12 cellular contexts compared by ENCODE assay signal in genomic region chr19:41893899-41894298, GRCh38. TPM values are rescaled to one million over a fixed set of nuclear protein-coding genes. Genes with fewer than 3 reads are reported as not detected.
DNase-seq lines count a peak whose midpoint lies in the region; ATAC-seq, FAIRE-seq and TF ChIP-seq lines count a peak whose summit lies in the region.
"Had no signal": no experiment of that assay in that cellular context is flagged by ENCODE, and none has a peak within 500 bp of the region (broad histone marks: within the 10 kb centered on the region; RNA-seq: fewer than 3 reads in every experiment).

No MANE protein-coding gene starts in this region.

- POLR2A ChIA-PET in PC-3 (lab: Charles Lee; ENCODE audit: unreplicated experiment) = no interaction called here

- no peak overlapping the region for H3K9ac ChIP-seq in PC-3 (ENCODE audit: low read length)

- no peaks in the 10 kb centered on the region for H3K27me3 ChIP-seq in cardiac muscle cell
- H3K27me3 ChIP-seq in PC-3 (ENCODE audit: low read length) = no peaks in the 10 kb centered on the region

- peaks cover under 1% of the 10 kb centered on the region; the same call in 1 of the 2 replicates for H3K79me2 ChIP-seq in PC-3 (ENCODE audit: low read length)

- no peaks in the 10 kb centered on the region for H3K9me3 ChIP-seq in cardiac muscle cell (ENCODE audit: low read depth)
- H3K9me3 ChIP-seq in PC-3 (ENCODE audit: low read length) = no peaks in the 10 kb centered on the region

- DNase-seq in cardiac muscle cell (ENCODE audit: low read depth in 1 of 2, low spot score in 1 of 2) (peak in 1 of 2 donors; percentile 34), left ventricle myocardium superior (no peak), PC-3 (no peak), chondrocyte (ENCODE audit: low spot score) (no peak), NCI-H1092 treated with DMSO at 0.1 percent for 48 hours (lab: John Stamatoyannopoulos, UW) (no peak), frontal cortex (ENCODE audit: low spot score in 2 of 2) (no peak)
- DNase-seq: activated CD4-positive, alpha-beta T cell treated with anti-CD3 and anti-CD28 coated beads for 4 hours; central memory CD4-positive, alpha-beta T cell had no signal

- no peak overlapping the region for H2AFZ ChIP-seq in PC-3 (ENCODE audit: low read length)

- no TSS peak for BruUV-seq in PC-3 (replicated peaks; lab: Mats Ljungman, UMichigan)

- H3K27ac ChIP-seq in cardiac muscle cell (no peak overlapping the region), PC-3 (ENCODE audit: low read length) (no peak overlapping the region)

- no peaks in the 10 kb centered on the region for H3K9me2 ChIP-seq in PC-3 (replicated peaks; ENCODE audit: low read length)

- H3K4me3 ChIP-seq in cardiac muscle cell = no peak overlapping the region
- no peak overlapping the region for H3K4me3 ChIP-seq in PC-3 (ENCODE audit: low read length)

- H3K36me3 Mint-ChIP-seq in chondrocyte (ENCODE audit: low read depth) = peaks cover 16% of the 10 kb centered on the region

- no peaks in the 10 kb centered on the region for H3K9me3 Mint-ChIP-seq in chondrocyte (ENCODE audit: low read depth)

- H3K4me3 Mint-ChIP-seq in chondrocyte (ENCODE audit: unreplicated experiment) = no peak overlapping the region

- H3K36me3 ChIP-seq in cardiac muscle cell (no peaks in the 10 kb centered on the region), PC-3 (ENCODE audit: low read depth, low read length) (peaks cover 6% of the 10 kb centered on the region)

- no peaks in the 10 kb centered on the region for H3K27me3 Mint-ChIP-seq in chondrocyte (ENCODE audit: low read depth)

- H3K4me1 Mint-ChIP-seq in chondrocyte (ENCODE audit: low read depth) = no peaks in the 10 kb centered on the region

- FAIRE-seq in frontal cortex (lab: Jason Lieb, UNC) = no peak

- ATAC-seq in left ventricle myocardium superior (no peak), PC-3 (peak; percentile 24; the same call in 1 of the 2 replicates), HG03139 (IDR thresholded peaks at IDR 0.05; ENCODE audit: unreplicated experiment) (no peak), HG03432 (IDR thresholded peaks at IDR 0.05; ENCODE audit: unreplicated experiment) (no peak)

- TF ChIP-seq CTCF in cardiac muscle cell (IDR thresholded peaks at IDR 0.05; ENCODE audit: low read depth, low read length) (peak; percentile 3), PC-3 (conservative IDR thresholded peaks at IDR 0.05; ENCODE audit: low read depth, low read length) (no peak; the same call in 1 of the 2 replicates), chondrocyte (IDR thresholded peaks at IDR 0.05) (no peak)

- H3F3A ChIP-seq in PC-3 (ENCODE audit: low read length, unreplicated experiment) = no peaks in the 10 kb centered on the region

- H3K27ac Mint-ChIP-seq in chondrocyte (ENCODE audit: unreplicated experiment) = peak overlapping the region; percentile 45

- no peak overlapping the region for H3K4me2 ChIP-seq in PC-3 (ENCODE audit: low read length)

- intact Hi-C loops in left ventricle myocardium superior (cut with micrococcal nuclease) = no loop called here
- intact Hi-C loops in PC-3 (cut with micrococcal nuclease) = no loop called here

- no peaks in the 10 kb centered on the region for H4K20me1 ChIP-seq in PC-3 (ENCODE audit: low read length)

- no peaks in the 10 kb centered on the region for H3K4me1 ChIP-seq in cardiac muscle cell (ENCODE audit: low read depth)
- no peaks in the 10 kb centered on the region for H3K4me1 ChIP-seq in PC-3 (ENCODE audit: insufficient read depth, low read length)

- CTCF ChIA-PET in PC-3 (lab: Charles Lee) = no interaction called here

RNA-seq across cellular contexts. Expression of gene ARHGEF1, which starts 10.9 kb away (rescaled TPM):
- total RNA-seq in cardiac muscle cell (19.2 and 49.9 TPM in 2 replicates), left ventricle myocardium superior (26.9 TPM), PC-3 (2014; rRNA removed) (50.8 and 64.3 TPM in 2 replicates), chondrocyte (70.5 to 105 TPM (median 73.2 TPM) in 3 replicates), frontal cortex (10.2 TPM)
- polyA plus RNA-seq in cardiac muscle cell = 40.1 and 68.1 TPM in 2 replicates

RNA-seq across cellular contexts. Expression of gene CD79A, which starts 16.8 kb away (rescaled TPM):
- 0.11 TPM in 1 of 2 replicates, not detected in the other for total RNA-seq in cardiac muscle cell
- 0.22 and 0.24 TPM in 2 replicates for polyA plus RNA-seq in cardiac muscle cell
- total RNA-seq in left ventricle myocardium superior = not detected
- total RNA-seq in PC-3 (2014; rRNA removed) = 0.11 TPM in 1 of 2 replicates, not detected in the other
- total RNA-seq in chondrocyte = 0.36 TPM in 1 of 3 replicates, not detected in the others
- total RNA-seq in frontal cortex = not detected
- total RNA-seq: NCI-H460, osteocyte had no signal

RNA-seq across cellular contexts. Expression of gene RPS19, which starts 33.8 kb away (rescaled TPM):
- total RNA-seq in cardiac muscle cell (1,651 and 2,830 TPM in 2 replicates), left ventricle myocardium superior (559 TPM), PC-3 (2014; rRNA removed) (1,687 and 1,830 TPM in 2 replicates), chondrocyte (1,424 to 1,797 TPM (median 1,457 TPM) in 3 replicates), frontal cortex (395 TPM)
- 1,323 and 1,693 TPM in 2 replicates for polyA plus RNA-seq in cardiac muscle cell

RNA-seq across cellular contexts. Expression of gene ERFL, which starts 34.4 kb away (rescaled TPM):
- 1.0 TPM in 1 of 2 replicates, not detected in the other for total RNA-seq in cardiac muscle cell
- 0.06 TPM in 1 of 2 replicates, not detected in the other for polyA plus RNA-seq in cardiac muscle cell
- not detected for total RNA-seq in left ventricle myocardium superior
- 0.11 and 0.58 TPM in 2 replicates for total RNA-seq in PC-3 (2014; rRNA removed)
- 0.27 to 0.44 TPM (median 0.35 TPM) in 3 replicates for total RNA-seq in chondrocyte
- total RNA-seq in frontal cortex = not detected
- total RNA-seq: NCI-H460 had no signal

RNA-seq across cellular contexts. Expression of gene DMRTC2, which starts 49.1 kb away (rescaled TPM):
- total RNA-seq in cardiac muscle cell (not detected in 2 replicates), left ventricle myocardium superior (not detected), PC-3 (2014; rRNA removed) (not detected in 2 replicates), chondrocyte (not detected in 3 replicates), frontal cortex (not detected)
- not detected in 2 replicates for polyA plus RNA-seq in cardiac muscle cell
- total RNA-seq: NCI-H460, osteocyte had no signal
